ENCODE assay signal across 14 cellular contexts in genomic region chr6:108698593-108699289, GRCh38.
"Had no signal": no experiment of that assay in that cellular context is flagged by ENCODE, and none has a peak within 500 bp of the region (broad histone marks: within the 10 kb centered on the region; RNA-seq: fewer than 3 reads in every experiment).

No MANE protein-coding gene starts in this region.

- H3K4me1 ChIP-seq: foreskin keratinocyte, right lobe of liver, vagina had no signal

- H3K9me3 ChIP-seq: right lobe of liver had no signal

- ATAC-seq: foreskin keratinocyte, natural killer cell had no signal

- H3K27ac ChIP-seq: brain microvascular endothelial cell, foreskin keratinocyte, right lobe of liver, vagina had no signal

- H3K27me3 ChIP-seq: brain microvascular endothelial cell, foreskin keratinocyte, right lobe of liver, vagina had no signal

- DNase-seq: activated CD4-positive, alpha-beta T cell treated with anti-CD3 and anti-CD28 coated beads, Interleukin-2, amount 50 U/mL, for 1 hour; activated CD8-positive, alpha-beta memory T cell treated with anti-CD3 and anti-CD28 coated beads for 24 hours; activated naive CD8-positive, alpha-beta T cell treated with anti-CD3 and anti-CD28 coated beads for 36 hours; amygdala; brain microvascular endothelial cell; effector memory CD4-positive, alpha-beta T cell; foreskin keratinocyte; head of caudate nucleus; mammary epithelial cell; natural killer cell; occipital lobe; right lobe of liver; stimulated activated naive CD8-positive, alpha-beta T cell treated with anti-CD3 and anti-CD28 coated beads, Interleukin-15, amount 100 ng/mL, for 72 hours had no signal

- H3K36me3 ChIP-seq: brain microvascular endothelial cell, right lobe of liver, vagina had no signal

- H3K4me3 ChIP-seq: right lobe of liver, vagina had no signal
